17 cellular contexts compared by ENCODE assay signal in the genomic region with DNA sequence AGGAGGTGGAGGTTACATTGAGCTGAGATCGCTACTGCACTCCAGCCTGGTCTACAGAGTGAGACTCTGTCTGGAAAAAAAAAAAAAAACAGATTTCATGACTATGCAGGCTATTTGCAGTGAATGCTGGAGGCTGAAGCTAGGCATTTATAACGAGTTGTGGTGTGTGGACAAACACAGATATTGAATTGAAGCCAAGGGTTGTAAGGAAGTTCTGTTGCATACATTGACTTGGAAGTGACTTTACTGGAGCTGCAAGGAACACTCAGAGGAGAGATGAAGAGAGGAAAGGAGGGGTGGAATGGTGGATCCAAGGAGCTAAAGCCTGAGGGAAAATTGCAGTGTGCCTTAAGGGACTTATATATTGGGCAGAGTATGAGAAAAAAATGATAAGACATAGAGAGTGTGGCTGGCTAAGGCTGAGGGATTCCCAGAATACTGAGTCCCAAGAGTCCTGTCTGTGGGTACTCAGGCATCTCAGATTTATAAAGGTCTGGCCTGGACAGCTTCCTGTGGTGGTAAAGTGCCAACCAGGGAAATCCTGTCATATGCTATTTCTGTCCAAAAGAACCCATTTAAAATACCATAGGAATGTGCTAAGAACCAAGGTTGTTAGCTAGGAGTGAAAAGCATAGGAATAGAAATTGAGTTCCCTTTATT.
DNase-seq lines count a peak whose midpoint lies in the region; ATAC-seq, FAIRE-seq and TF ChIP-seq lines count a peak whose summit lies in the region.
"Had no signal": no experiment of that assay in that cellular context is flagged by ENCODE, and none has a peak within 500 bp of the region (broad histone marks: within the 10 kb centered on the region; RNA-seq: fewer than 3 reads in every experiment).

No MANE protein-coding gene starts in this region.

- DNase-seq in AG10803 (ENCODE audit: low read depth): peak; percentile 79
- DNase-seq in LHCN-M2 (ENCODE audit: low read depth): peak; percentile 4
- DNase-seq in dedifferentiated amniotic fluid mesenchymal stem cell (ENCODE audit: extremely low spot score): peak; percentile 38
- peak; percentile 61 for DNase-seq in kidney tubule cell (ENCODE audit: low spot score)
- no peak for DNase-seq in H54 (ENCODE audit: insufficient read length, low spot score)
- DNase-seq in natural killer cell: no peak
- DNase-seq: activated CD4-positive, alpha-beta T cell treated with anti-CD3 and anti-CD28 coated beads, Interleukin-2, amount 10 ng/mL, durations not matched to agents 24 days and 14 days; activated naive CD4-positive, alpha-beta T cell treated with anti-CD3 and anti-CD28 coated beads for 36 hours; NCI-H1436 treated with DMSO at 0.1 percent for 48 hours; NCI-H345 had no signal

- intact Hi-C loops in natural killer cell (cut with micrococcal nuclease): no loop called here

- no peak for FAIRE-seq in H54 (lab: Jason Lieb, UNC)
- FAIRE-seq: GM12892, H1 had no signal

- H3K27me3 Mint-ChIP-seq in natural killer cell (ENCODE audit: low read depth in 2 of 2): no peaks in the 10 kb centered on the region
- H3K27me3 Mint-ChIP-seq: activated CD4-positive, alpha-beta T cell treated with anti-CD3 and anti-CD28 coated beads, Interleukin-2, amount 10 ng/mL, durations not matched to agents 24 days and 14 days had no signal

- ATAC-seq in HG03342 (IDR thresholded peaks at IDR 0.05; ENCODE audit: unreplicated experiment) (no peak), GM21717 (IDR thresholded peaks at IDR 0.05; ENCODE audit: unreplicated experiment) (no peak), natural killer cell (no peak)

- no peak for TF ChIP-seq POLR2A in H54 (IDR thresholded peaks at IDR 0.05; ENCODE audit: low read depth, low read length)

- H3K4me1 Mint-ChIP-seq in natural killer cell: peaks cover 11 to 12% of the 10 kb centered on the region in 2 donors
- H3K4me1 Mint-ChIP-seq: neural progenitor cell had no signal

- no peak overlapping the region for H3K27ac Mint-ChIP-seq in natural killer cell
- H3K27ac Mint-ChIP-seq: activated CD4-positive, alpha-beta T cell treated with anti-CD3 and anti-CD28 coated beads, Interleukin-2, amount 10 ng/mL, durations not matched to agents 24 days and 14 days; activated naive CD4-positive, alpha-beta T cell treated with anti-CD3 and anti-CD28 coated beads for 36 hours; neural progenitor cell had no signal

- no peaks in the 10 kb centered on the region for H3K36me3 Mint-ChIP-seq in natural killer cell
- H3K36me3 Mint-ChIP-seq: neural progenitor cell had no signal

- H3K4me3 Mint-ChIP-seq in natural killer cell: no peak overlapping the region
- H3K4me3 Mint-ChIP-seq: activated CD4-positive, alpha-beta T cell treated with anti-CD3 and anti-CD28 coated beads, Interleukin-2, amount 10 ng/mL, durations not matched to agents 24 days and 14 days; activated naive CD4-positive, alpha-beta T cell treated with anti-CD3 and anti-CD28 coated beads for 36 hours; neural progenitor cell had no signal

- no peak for TF ChIP-seq CTCF in AG10803 (conservative IDR thresholded peaks at IDR 0.05; ENCODE audit: low read length)
- TF ChIP-seq CTCF in natural killer cell (IDR thresholded peaks at IDR 0.05): no peak

- peaks cover 0 to 2% of the 10 kb centered on the region in 2 donors for H3K9me3 Mint-ChIP-seq in natural killer cell
- H3K9me3 Mint-ChIP-seq: activated naive CD4-positive, alpha-beta T cell treated with anti-CD3 and anti-CD28 coated beads for 36 hours; neural progenitor cell had no signal

- H3K4me3 ChIP-seq in AG10803 (ENCODE audit: low read length): no peak overlapping the region
- H3K4me3 ChIP-seq: neural progenitor cell, SJCRH30, vagina had no signal

Comparison
In these comparisons a context has a peak if more than half of its experiments do, and no peak if none do; other contexts are left out.
1. DNase-seq: peak in AG10803 (single experiment), LHCN-M2 (single experiment), dedifferentiated amniotic fluid mesenchymal stem cell (single experiment) and kidney tubule cell (single experiment); none in H54 (single experiment) and natural killer cell (single experiment).